In the genomic region with DNA sequence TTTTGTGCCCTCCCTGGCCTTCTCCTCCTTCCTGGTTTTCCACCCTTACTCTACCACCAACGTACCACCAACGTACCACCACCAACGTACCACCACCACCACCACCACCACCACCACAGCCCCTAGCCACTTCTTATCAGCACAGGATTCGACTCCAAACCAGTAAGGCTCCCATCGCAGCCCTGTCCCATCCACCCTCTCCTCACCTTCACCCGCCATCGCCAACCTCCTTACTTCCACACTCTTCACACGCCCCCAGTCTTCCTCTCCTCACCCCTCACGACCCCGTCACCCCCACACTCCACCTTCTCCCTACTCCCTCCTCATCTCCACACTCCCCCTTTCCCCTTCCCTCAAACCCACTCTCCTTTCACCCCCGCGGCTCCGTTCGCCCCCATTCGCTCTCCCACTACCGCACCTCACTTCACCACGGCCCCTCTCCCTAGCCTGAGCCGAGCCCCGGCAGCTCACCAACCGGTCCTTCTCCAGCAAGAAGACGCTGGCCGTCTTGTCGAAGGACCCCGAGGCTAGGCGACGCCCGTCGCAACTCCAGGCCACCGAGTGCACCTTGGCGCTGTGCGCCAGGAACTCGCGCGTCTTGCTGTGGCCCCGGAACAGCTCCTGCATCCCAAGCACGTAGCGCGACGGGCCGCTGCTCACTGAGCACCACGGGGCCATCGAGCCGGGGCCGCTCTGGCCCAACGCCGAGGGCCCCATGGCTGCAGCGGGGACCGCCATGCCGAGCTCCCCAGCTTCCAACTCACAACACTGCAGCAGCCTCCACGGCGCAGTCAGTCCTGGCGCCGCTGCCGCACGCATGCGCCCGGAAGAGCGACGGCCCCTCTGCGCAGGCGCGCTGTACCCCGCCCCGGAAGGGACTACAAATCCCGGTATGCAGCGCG, we compare ENCODE assay signal across 8 cellular contexts. TPM values are rescaled to one million over a fixed set of nuclear protein-coding genes. Genes with fewer than 3 reads are reported as not detected.
DNase-seq lines count a peak whose midpoint lies in the region; ATAC-seq and TF ChIP-seq lines count a peak whose summit lies in the region.
"Not testable (repeated sequence)": the region's sequence is repeated elsewhere in the genome, so short reads cannot be mapped to it uniquely, and the experiment has no call there.

A gene with protein sequence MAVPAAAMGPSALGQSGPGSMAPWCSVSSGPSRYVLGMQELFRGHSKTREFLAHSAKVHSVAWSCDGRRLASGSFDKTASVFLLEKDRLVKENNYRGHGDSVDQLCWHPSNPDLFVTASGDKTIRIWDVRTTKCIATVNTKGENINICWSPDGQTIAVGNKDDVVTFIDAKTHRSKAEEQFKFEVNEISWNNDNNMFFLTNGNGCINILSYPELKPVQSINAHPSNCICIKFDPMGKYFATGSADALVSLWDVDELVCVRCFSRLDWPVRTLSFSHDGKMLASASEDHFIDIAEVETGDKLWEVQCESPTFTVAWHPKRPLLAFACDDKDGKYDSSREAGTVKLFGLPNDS (minus strand): TSS at position 845 of the 902 bp plus-strand sequence. CDS start 107 bp downstream, at position 738.

- intact Hi-C loops in left colon (cut with DNase I, micrococcal nuclease): not testable (repeated sequence)

- peak within 1 kb of the TSS in 2 of 3 donors; percentile 65 to 74 for H3K9ac ChIP-seq in skeletal muscle tissue (ENCODE audit: low read depth in 1 of 3, low read length in 3 of 3)

- not testable (repeated sequence) for H3K27me3 ChIP-seq in skeletal muscle tissue (ENCODE audit: control insufficient read depth in 3 of 3, insufficient read depth in 3 of 3, low read length in 3 of 3)

- peak; percentile 83 for DNase-seq in NB4 (ENCODE audit: low read depth)
- DNase-seq in activated CD8-positive, alpha-beta memory T cell treated with anti-CD3 and anti-CD28 coated beads, Interleukin-2, amount 50 U/mL, for 1 hour (ENCODE audit: extremely low read depth): peak; percentile 13
- DNase-seq in ecto neural progenitor cell (ENCODE audit: low spot score): peak; percentile 69
- peak; percentile 50 to 74 for DNase-seq in left colon
- DNase-seq in ureter (ENCODE audit: low spot score): peak; percentile 62

- TF ChIP-seq POLR2A in NB4 (IDR thresholded peaks at IDR 0.05; ENCODE audit: extremely low read depth, insufficient read length): peak; percentile 55

- H3K27ac ChIP-seq in skeletal muscle tissue (ENCODE audit: low read depth, low read length): not testable (repeated sequence)

- H3K36me3 ChIP-seq in skeletal muscle tissue (ENCODE audit: control insufficient read depth in 3 of 3, insufficient read depth in 3 of 3, low read length in 3 of 3): not testable (repeated sequence)

- not testable (repeated sequence) for H3K4me1 ChIP-seq in skeletal muscle tissue (ENCODE audit: control insufficient read depth in 3 of 3, insufficient read depth in 3 of 3, low read length in 3 of 3)

- ATAC-seq in GM18519 (IDR thresholded peaks at IDR 0.05; ENCODE audit: low FRiP score, unreplicated experiment) (peak; percentile 97), HG02798 (IDR thresholded peaks at IDR 0.05; ENCODE audit: poor library complexity, unreplicated experiment) (peak; percentile 99), left colon (peak; percentile 100)

- not testable (repeated sequence) for H3K9me3 ChIP-seq in skeletal muscle tissue (ENCODE audit: control insufficient read depth in 3 of 3, low read length in 3 of 3)

- not testable (repeated sequence) for TF ChIP-seq CTCF in NB4 (IDR thresholded peaks at IDR 0.05; ENCODE audit: low read depth, low read length)

- H3K4me3 ChIP-seq in NB4 (ENCODE audit: low read depth, low read length) (peak within 1 kb of the TSS; percentile 57), skeletal muscle tissue (ENCODE audit: low read length in 3 of 3) (peak within 1 kb of the TSS; percentile 66 to 76 (median 73))

RNA-seq across cellular contexts. Expression of the gene that starts here (rescaled TPM):
- total RNA-seq in left colon: 10 to 100 TPM; 22.3 to 27.0 TPM
- 18.3 TPM for total RNA-seq in skeletal muscle tissue
- 54.2 TPM for total RNA-seq in ureter

Comparison
In these comparisons a context has a peak if more than half of its experiments do, and no peak if none do; other contexts are left out.
1. DNase-seq: peak in every context shown above with its lines; median percentile 83 in NB4; 69 in ecto neural progenitor cell; 62 in left colon; 62 in ureter; 13 in activated CD8-positive, alpha-beta memory T cell treated with anti-CD3 and anti-CD28 coated beads, Interleukin-2, amount 50 U/mL, for 1 hour.